Comparison of ENCODE assay signal across 11 cellular contexts in the genomic region with DNA sequence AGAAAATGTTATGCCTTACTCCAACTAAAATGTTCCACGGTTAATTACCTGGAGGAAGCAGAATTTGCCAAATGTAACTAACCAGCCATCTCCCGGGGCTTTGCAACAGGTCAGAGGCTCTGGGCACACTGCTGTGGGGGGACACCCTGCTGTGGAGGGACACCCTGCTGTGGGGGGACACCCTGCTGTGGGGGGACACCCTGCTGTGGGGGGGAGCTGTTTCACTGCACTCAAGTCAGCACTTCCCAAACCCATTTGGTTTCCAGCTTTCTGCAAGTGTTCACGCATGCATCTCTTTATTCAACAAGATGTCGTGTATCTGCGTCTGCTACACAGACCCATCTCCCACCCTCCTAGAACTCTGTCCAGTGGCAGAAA.
"Had no signal": no experiment of that assay in that cellular context is flagged by ENCODE, and none has a peak within 500 bp of the region (broad histone marks: within the 10 kb centered on the region; RNA-seq: fewer than 3 reads in every experiment).

No MANE protein-coding gene starts in this region.

- DNase-seq: NCI-H1092 treated with DMSO at 0.1 percent for 48 hours, NCI-H1436, NCI-H187, NCI-H2029, NCI-H2081 treated with DMSO at 0.1 percent for 48 hours, NCI-H2171, NCI-H510A, NCI-H774 had no signal

- H3K4me3 ChIP-seq: K562 had no signal

- H3K27ac ChIP-seq: KMS-11, RWPE1 had no signal
